Comparison of ENCODE assay signal across 8 cellular contexts in the genomic region with DNA sequence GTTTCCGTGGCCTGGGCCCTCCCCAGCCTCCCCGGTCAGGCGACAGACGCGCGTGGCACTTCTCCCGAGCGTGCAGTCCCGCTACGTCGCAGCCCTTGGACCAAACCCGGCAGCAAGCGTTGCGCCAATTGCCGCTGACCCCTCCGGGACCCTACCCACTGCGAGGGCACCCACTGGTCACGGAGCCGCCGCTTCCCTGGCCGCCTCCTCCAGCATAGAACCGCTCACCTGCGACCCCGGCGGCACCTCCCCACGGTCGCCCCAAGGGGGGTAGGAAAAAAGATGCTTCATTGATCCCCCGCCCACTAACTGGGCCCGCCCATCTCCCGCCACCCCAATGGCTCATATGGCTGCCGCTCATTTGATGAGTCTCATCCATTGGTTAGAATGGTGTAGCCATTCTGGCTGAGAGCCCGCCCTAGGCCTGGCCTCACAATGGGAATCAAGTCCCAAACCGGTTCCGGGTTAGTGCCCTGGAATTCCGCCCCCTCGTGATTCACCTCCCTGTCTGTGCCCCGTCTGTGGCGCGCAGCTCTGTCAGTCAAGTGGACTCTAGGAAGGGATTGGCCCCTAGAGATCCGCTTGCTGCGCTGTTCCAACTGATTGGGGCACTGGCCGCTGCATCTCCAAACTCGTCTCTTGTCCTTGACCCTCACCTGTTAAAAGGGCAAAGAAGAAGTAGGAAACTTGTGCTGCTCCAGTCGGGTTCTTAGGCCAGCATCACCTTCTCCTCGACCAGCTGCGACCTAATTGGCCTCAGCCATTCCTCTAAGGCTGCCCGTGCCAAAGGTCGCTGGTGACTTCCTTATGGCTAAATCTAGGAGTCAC. TPM values are rescaled to one million over a fixed set of nuclear protein-coding genes. Genes with fewer than 3 reads are reported as not detected.
DNase-seq lines count a peak whose midpoint lies in the region; ATAC-seq and TF ChIP-seq lines count a peak whose summit lies in the region.

A gene (minus strand): TSS at position 274 of the 828 bp plus-strand sequence. CDS start 11,323 bp downstream, outside the sequence.

- POLR2A ChIA-PET in CD8-positive, alpha-beta T cell (lab: Charles Lee), result interaction anchor here (1.0 kb wide), 1 partner anchor 55 kb away, joined by 4 read pairs; a partner anchor contains a TSS

- peak within 1 kb of the TSS; percentile 74 for H3K4me3 ChIP-seq in CD8-positive, alpha-beta T cell (ENCODE audit: low read depth, low read length)

- H3K36me3 Mint-ChIP-seq in CD8-positive, alpha-beta T cell, result peaks cover 10% of the 10 kb centered on the region
- H3K36me3 Mint-ChIP-seq in effector memory CD8-positive, alpha-beta T cell (ENCODE audit: insufficient read depth), result peaks cover 14% of the 10 kb centered on the region

- H3K9me3 ChIP-seq in CD8-positive, alpha-beta T cell (ENCODE audit: low read length), result no peaks in the 10 kb centered on the region

- peak; percentile 89 to 98 (median 94) for DNase-seq in CD8-positive, alpha-beta T cell
- DNase-seq in HS-5 (ENCODE audit: low read depth) (peak; percentile 97), NOMO-1 treated with DMSO at 0.1 percent for 48 hours (lab: John Stamatoyannopoulos, UW; ENCODE audit: unreplicated experiment) (peak; percentile 99), medulla oblongata (ENCODE audit: extremely low spot score) (peak; percentile 100)
- DNase-seq in activated CD8-positive, alpha-beta memory T cell treated with anti-CD3 and anti-CD28 coated beads for 4 hours (ENCODE audit: low read depth in 2 of 2), result peak; percentile 93 to 94
- DNase-seq in effector memory CD8-positive, alpha-beta T cell, result peak; percentile 95 to 99 (median 96)
- peak; percentile 88 for DNase-seq in stimulated activated CD8-positive, alpha-beta memory T cell treated with anti-CD3 and anti-CD28 coated beads, Interleukin-12 subunit alpha, Interleukin-12 subunit beta, amount 100 ng/mL, for 1 hour (ENCODE audit: low read depth)

- H3K27ac Mint-ChIP-seq in CD8-positive, alpha-beta T cell, result peak within 1 kb of the TSS; percentile 93
- peak within 1 kb of the TSS; percentile 90 to 95 for H3K27ac Mint-ChIP-seq in effector memory CD8-positive, alpha-beta T cell

- H3K4me1 ChIP-seq in CD8-positive, alpha-beta T cell (ENCODE audit: insufficient read depth, low read length), result peaks cover 24% of the 10 kb centered on the region

- peaks cover 48% of the 10 kb centered on the region for H3K4me1 Mint-ChIP-seq in CD8-positive, alpha-beta T cell (ENCODE audit: low read depth)
- H3K4me1 Mint-ChIP-seq in effector memory CD8-positive, alpha-beta T cell (ENCODE audit: low read depth in 2 of 2), result peaks cover 25 to 43% of the 10 kb centered on the region in 2 donors

- CTCF ChIA-PET in CD8-positive, alpha-beta T cell (lab: Charles Lee), result interaction anchor here (0.9 kb wide), 1 partner anchor 37 kb away, joined by 3 read pairs; no protein-coding TSS in a partner anchor

- H3K27me3 ChIP-seq in CD8-positive, alpha-beta T cell (ENCODE audit: insufficient read depth, low read length), result no peaks in the 10 kb centered on the region

- H3K9me3 Mint-ChIP-seq in CD8-positive, alpha-beta T cell, result peaks cover 4% of the 10 kb centered on the region
- H3K9me3 Mint-ChIP-seq in effector memory CD8-positive, alpha-beta T cell, result peaks cover 2 to 7% of the 10 kb centered on the region in 2 donors

- intact Hi-C loops in CD8-positive, alpha-beta T cell (cut with DNase I, micrococcal nuclease), result loop anchor here (1.0 to 5.0 kb wide), 2 partner anchors 55 to 1545 kb away; a partner anchor contains a TSS

- H3K27ac ChIP-seq in CD8-positive, alpha-beta T cell (ENCODE audit: low read depth, low read length), result peak within 1 kb of the TSS; percentile 47

- TF ChIP-seq CTCF in CD8-positive, alpha-beta T cell (IDR thresholded peaks at IDR 0.05), result no peak

- H3K27me3 Mint-ChIP-seq in CD8-positive, alpha-beta T cell (ENCODE audit: low read depth), result no peaks in the 10 kb centered on the region
- no peaks in the 10 kb centered on the region for H3K27me3 Mint-ChIP-seq in effector memory CD8-positive, alpha-beta T cell

- H3K4me3 Mint-ChIP-seq in CD8-positive, alpha-beta T cell, result peak within 1 kb of the TSS; percentile 99
- peak within 1 kb of the TSS; percentile 93 to 95 for H3K4me3 Mint-ChIP-seq in effector memory CD8-positive, alpha-beta T cell

- no peaks in the 10 kb centered on the region for H3K36me3 ChIP-seq in CD8-positive, alpha-beta T cell (ENCODE audit: insufficient read depth, low read length)

- peak; percentile 96 for ATAC-seq in CD8-positive, alpha-beta T cell
- ATAC-seq in GM19468 (IDR thresholded peaks at IDR 0.05; ENCODE audit: extremely low read depth, unreplicated experiment), result peak; percentile 96
- ATAC-seq in effector memory CD8-positive, alpha-beta T cell (replicated peaks), result peak; percentile 94

RNA-seq across cellular contexts. Expression of the gene that starts here (rescaled TPM):
- 1 to 10 TPM; 4.9 to 5.5 TPM for total RNA-seq in CD8-positive, alpha-beta T cell

Comparison
In these comparisons a context has a peak if more than half of its experiments do, and no peak if none do; other contexts are left out.
1. Peak in every context shown above with its lines: DNase-seq, ATAC-seq, H3K4me3 ChIP-seq and H3K27ac ChIP-seq.